ENCODE assay signal across 1 cellular context in genomic region chr18:9506046-9506792, GRCh38.
TF ChIP-seq lines count a peak whose summit lies in the region.

No MANE protein-coding gene starts in this region.

TF ChIP-seq in GM23338, 12 proteins besides CTCF, POLR2A, EP300 and RAD21 (continued from another document):
- TF ChIP-seq ZNF462 (CRISPR knock-in tag; IDR thresholded peaks at IDR 0.05), result no peak
- no peak for TF ChIP-seq CREB1 (CRISPR knock-in tag; IDR thresholded peaks at IDR 0.05; ENCODE audit: low read depth)
- no peak for TF ChIP-seq POLR2AphosphoS5 (IDR thresholded peaks at IDR 0.05; ENCODE audit: low read depth)
- no peak for TF ChIP-seq STAT1 (IDR thresholded peaks at IDR 0.05; ENCODE audit: unreplicated experiment)
TF ChIP-seq in GM23338: peak in this region for 0.
